In the genomic region with DNA sequence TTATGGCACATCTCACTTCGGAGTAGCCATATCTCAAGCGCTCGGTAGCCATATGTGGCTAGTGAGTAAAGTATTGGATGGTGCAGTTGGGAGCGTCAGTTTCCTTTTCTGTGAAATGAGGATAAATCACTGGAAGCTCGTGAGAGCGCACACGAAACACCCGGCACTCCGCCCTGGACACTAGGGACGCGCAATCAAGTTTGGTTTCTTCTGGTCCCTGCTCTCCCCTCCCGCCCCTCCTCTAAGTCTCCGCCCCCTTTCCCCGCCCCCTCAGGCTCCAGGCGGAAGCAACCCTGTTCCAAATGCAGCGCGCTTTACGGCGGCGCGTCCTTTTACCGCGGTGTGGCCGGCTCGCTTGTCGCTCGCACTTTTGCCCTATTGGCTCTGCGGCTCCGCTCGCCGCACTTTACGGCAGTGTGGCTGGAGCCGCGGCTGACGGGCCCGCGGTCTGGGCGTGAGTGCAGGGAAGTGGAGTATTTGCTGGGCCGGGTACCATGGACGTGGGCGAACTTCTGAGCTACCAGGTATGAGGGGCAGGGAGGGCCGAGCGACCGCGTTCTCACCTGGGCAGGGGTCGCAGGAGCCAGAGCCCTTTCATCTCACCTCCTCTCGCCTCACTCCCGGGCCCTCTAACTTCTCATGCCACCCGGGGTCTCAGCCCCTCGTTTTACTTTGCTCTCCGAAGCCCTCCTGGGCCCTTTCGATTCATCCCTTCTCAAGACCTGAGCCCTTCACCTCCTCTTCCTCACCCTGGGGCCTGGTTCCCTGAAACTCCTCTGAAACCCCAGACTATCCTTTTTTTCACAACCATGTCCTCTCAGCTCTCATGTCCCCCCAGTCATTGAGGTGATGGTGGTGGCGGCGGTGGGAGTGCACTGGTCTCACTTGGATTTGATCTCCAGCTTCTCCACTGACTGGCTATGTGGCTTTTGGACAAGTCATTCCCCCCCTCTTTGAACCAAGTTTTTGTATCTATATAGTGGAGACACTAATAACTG, we compare ENCODE assay signal across 1 cellular context.
TF ChIP-seq lines count a peak whose summit lies in the region.

A gene with protein sequence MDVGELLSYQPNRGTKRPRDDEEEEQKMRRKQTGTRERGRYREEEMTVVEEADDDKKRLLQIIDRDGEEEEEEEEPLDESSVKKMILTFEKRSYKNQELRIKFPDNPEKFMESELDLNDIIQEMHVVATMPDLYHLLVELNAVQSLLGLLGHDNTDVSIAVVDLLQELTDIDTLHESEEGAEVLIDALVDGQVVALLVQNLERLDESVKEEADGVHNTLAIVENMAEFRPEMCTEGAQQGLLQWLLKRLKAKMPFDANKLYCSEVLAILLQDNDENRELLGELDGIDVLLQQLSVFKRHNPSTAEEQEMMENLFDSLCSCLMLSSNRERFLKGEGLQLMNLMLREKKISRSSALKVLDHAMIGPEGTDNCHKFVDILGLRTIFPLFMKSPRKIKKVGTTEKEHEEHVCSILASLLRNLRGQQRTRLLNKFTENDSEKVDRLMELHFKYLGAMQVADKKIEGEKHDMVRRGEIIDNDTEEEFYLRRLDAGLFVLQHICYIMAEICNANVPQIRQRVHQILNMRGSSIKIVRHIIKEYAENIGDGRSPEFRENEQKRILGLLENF (plus strand): TSS at position 402 of the 998 bp plus-strand sequence. CDS start 93 bp downstream, at position 495.

TF ChIP-seq in SK-N-SH, 30 proteins besides CTCF, POLR2A, EP300 and RAD21 (continued from another document):
- TF ChIP-seq TAF1 (IDR thresholded peaks at IDR 0.05; ENCODE audit: borderline replicate concordance, low read depth, low read length), result peak; percentile 38; the same call in 1 of the 2 replicates
- TF ChIP-seq, protein P1, sequence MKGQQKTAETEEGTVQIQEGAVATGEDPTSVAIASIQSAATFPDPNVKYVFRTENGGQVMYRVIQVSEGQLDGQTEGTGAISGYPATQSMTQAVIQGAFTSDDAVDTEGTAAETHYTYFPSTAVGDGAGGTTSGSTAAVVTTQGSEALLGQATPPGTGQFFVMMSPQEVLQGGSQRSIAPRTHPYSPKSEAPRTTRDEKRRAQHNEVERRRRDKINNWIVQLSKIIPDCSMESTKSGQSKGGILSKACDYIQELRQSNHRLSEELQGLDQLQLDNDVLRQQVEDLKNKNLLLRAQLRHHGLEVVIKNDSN (IDR thresholded peaks at IDR 0.05; ENCODE audit: borderline replicate concordance, low read depth), result no peak
- TF ChIP-seq TCF12 (IDR thresholded peaks at IDR 0.05), result no peak
- no peak for TF ChIP-seq FOXM1 (IDR thresholded peaks at IDR 0.05; ENCODE audit: low read depth)
- TF ChIP-seq, protein P2, sequence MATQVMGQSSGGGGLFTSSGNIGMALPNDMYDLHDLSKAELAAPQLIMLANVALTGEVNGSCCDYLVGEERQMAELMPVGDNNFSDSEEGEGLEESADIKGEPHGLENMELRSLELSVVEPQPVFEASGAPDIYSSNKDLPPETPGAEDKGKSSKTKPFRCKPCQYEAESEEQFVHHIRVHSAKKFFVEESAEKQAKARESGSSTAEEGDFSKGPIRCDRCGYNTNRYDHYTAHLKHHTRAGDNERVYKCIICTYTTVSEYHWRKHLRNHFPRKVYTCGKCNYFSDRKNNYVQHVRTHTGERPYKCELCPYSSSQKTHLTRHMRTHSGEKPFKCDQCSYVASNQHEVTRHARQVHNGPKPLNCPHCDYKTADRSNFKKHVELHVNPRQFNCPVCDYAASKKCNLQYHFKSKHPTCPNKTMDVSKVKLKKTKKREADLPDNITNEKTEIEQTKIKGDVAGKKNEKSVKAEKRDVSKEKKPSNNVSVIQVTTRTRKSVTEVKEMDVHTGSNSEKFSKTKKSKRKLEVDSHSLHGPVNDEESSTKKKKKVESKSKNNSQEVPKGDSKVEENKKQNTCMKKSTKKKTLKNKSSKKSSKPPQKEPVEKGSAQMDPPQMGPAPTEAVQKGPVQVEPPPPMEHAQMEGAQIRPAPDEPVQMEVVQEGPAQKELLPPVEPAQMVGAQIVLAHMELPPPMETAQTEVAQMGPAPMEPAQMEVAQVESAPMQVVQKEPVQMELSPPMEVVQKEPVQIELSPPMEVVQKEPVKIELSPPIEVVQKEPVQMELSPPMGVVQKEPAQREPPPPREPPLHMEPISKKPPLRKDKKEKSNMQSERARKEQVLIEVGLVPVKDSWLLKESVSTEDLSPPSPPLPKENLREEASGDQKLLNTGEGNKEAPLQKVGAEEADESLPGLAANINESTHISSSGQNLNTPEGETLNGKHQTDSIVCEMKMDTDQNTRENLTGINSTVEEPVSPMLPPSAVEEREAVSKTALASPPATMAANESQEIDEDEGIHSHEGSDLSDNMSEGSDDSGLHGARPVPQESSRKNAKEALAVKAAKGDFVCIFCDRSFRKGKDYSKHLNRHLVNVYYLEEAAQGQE (IDR thresholded peaks at IDR 0.05; ENCODE audit: low read depth, low read length), result peak; percentile 35; the same call in 1 of the 2 replicates
- no peak for TF ChIP-seq TEAD4 (IDR thresholded peaks at IDR 0.05; ENCODE audit: borderline replicate concordance, insufficient read depth)
- no peak for TF ChIP-seq FOSL2 (IDR thresholded peaks at IDR 0.05; ENCODE audit: borderline replicate concordance, low read depth)
- TF ChIP-seq NFIC (IDR thresholded peaks at IDR 0.05; ENCODE audit: borderline replicate concordance), result peak; percentile 65; the same call in 1 of the 2 replicates
- TF ChIP-seq NRF1 (IDR thresholded peaks at IDR 0.05; ENCODE audit: low read depth, low read length), result no peak
- TF ChIP-seq FOXJ3 (CRISPR knock-in tag; IDR thresholded peaks at IDR 0.05), result no peak
- no peak for TF ChIP-seq RXRA (IDR thresholded peaks at IDR 0.05; ENCODE audit: borderline replicate concordance, low read depth)
- TF ChIP-seq CHD2 (IDR thresholded peaks at IDR 0.05; ENCODE audit: low read length, partially characterized antibody), result peak; percentile 79
- TF ChIP-seq ELF1 (IDR thresholded peaks at IDR 0.05), result peak; percentile 94
- TF ChIP-seq GABPA (IDR thresholded peaks at IDR 0.05; ENCODE audit: low read depth), result peak; percentile 63
- no peak for TF ChIP-seq RCOR1 (IDR thresholded peaks at IDR 0.05; ENCODE audit: low read length)
- peak; percentile 48; the same call in 1 of the 2 replicates for TF ChIP-seq RFX5 (IDR thresholded peaks at IDR 0.05; ENCODE audit: low read length)
- TF ChIP-seq, protein P3, sequence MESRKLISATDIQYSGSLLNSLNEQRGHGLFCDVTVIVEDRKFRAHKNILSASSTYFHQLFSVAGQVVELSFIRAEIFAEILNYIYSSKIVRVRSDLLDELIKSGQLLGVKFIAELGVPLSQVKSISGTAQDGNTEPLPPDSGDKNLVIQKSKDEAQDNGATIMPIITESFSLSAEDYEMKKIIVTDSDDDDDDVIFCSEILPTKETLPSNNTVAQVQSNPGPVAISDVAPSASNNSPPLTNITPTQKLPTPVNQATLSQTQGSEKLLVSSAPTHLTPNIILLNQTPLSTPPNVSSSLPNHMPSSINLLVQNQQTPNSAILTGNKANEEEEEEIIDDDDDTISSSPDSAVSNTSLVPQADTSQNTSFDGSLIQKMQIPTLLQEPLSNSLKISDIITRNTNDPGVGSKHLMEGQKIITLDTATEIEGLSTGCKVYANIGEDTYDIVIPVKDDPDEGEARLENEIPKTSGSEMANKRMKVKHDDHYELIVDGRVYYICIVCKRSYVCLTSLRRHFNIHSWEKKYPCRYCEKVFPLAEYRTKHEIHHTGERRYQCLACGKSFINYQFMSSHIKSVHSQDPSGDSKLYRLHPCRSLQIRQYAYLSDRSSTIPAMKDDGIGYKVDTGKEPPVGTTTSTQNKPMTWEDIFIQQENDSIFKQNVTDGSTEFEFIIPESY (IDR thresholded peaks at IDR 0.05; ENCODE audit: borderline replicate concordance, low read depth), result 0 out of 2 replicates have a peak, but pooled peaks have one; percentile 40
- no peak for TF ChIP-seq SMC3 (IDR thresholded peaks at IDR 0.05; ENCODE audit: low read depth, low read length)
- TF ChIP-seq JUND (IDR thresholded peaks at IDR 0.05), result no peak
- TF ChIP-seq, protein P4, sequence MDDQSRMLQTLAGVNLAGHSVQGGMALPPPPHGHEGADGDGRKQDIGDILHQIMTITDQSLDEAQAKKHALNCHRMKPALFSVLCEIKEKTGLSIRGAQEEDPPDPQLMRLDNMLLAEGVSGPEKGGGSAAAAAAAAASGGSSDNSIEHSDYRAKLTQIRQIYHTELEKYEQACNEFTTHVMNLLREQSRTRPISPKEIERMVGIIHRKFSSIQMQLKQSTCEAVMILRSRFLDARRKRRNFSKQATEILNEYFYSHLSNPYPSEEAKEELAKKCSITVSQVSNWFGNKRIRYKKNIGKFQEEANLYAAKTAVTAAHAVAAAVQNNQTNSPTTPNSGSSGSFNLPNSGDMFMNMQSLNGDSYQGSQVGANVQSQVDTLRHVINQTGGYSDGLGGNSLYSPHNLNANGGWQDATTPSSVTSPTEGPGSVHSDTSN (IDR thresholded peaks at IDR 0.05), result no peak
- TF ChIP-seq, protein P5, sequence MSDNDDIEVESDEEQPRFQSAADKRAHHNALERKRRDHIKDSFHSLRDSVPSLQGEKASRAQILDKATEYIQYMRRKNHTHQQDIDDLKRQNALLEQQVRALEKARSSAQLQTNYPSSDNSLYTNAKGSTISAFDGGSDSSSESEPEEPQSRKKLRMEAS (IDR thresholded peaks at IDR 0.05; ENCODE audit: low read depth), result 0 out of 2 replicates have a peak, but pooled peaks have one; percentile 73
